Comparison of ENCODE assay signal across 25 cellular contexts in genomic region chr20:59318201-59318790, GRCh38. TPM values are rescaled to one million over a fixed set of nuclear protein-coding genes. Genes with fewer than 3 reads are reported as not detected.
A peak's percentile ranks its signal among the peaks of the same experiment; 100 is the strongest.
DNase-seq lines count a peak whose midpoint lies in the region; ATAC-seq and FAIRE-seq lines count a peak whose summit lies in the region.
"Had no signal": no experiment of that assay in that cellular context is flagged by ENCODE, and none has a peak within 500 bp of the region (broad histone marks: within the 10 kb centered on the region; RNA-seq: fewer than 3 reads in every experiment).

No MANE protein-coding gene starts in this region.

- peaks cover 0 to 5% of the 10 kb centered on the region in 2 donors for H3K27me3 ChIP-seq in small intestine (ENCODE audit: control insufficient read depth in 2 of 2, insufficient read depth in 2 of 2, low read length in 2 of 2)

- H3K36me3 ChIP-seq in small intestine (ENCODE audit: control insufficient read depth in 2 of 2, insufficient read depth in 2 of 2, low read length in 2 of 2) = peaks cover 0 to 5% of the 10 kb centered on the region in 2 donors

- WGBS in small intestine, 3 donors = 88 to 94% (median 89%) methylated on average over 20 of the region's 20 CpGs

- no peak for ATAC-seq in HG03442 (IDR thresholded peaks at IDR 0.05; ENCODE audit: unreplicated experiment)
- ATAC-seq: K562, Panc1 had no signal

- no peak overlapping the region for H3K4me3 ChIP-seq in small intestine (ENCODE audit: low read depth in 1 of 2, low read length in 2 of 2)
- H3K4me3 ChIP-seq: K562 had no signal

- peaks cover 3 to 19% of the 10 kb centered on the region in 2 donors for H3K4me1 ChIP-seq in small intestine (ENCODE audit: control insufficient read depth in 2 of 2, insufficient read depth in 1 of 2, low read depth in 1 of 2, low read length in 1 of 2)

- peak overlapping the region; percentile 50 to 51 for H3K27ac ChIP-seq in small intestine (ENCODE audit: low read depth in 1 of 2, low read length in 1 of 2)
- H3K27ac ChIP-seq: HL-60 had no signal

- DNase-seq in ELF-1 (ENCODE audit: low read depth, low spot score) (peak; percentile 55), HTR-8/SVneo (ENCODE audit: insufficient read length, low spot score) (no peak), left kidney (ENCODE audit: low read depth, low spot score) (peak; percentile 38), small intestine (no peak), HPDE6-E6E7 (ENCODE audit: extremely low spot score) (no peak), NCI-H146 treated with DMSO at 0.1 percent for 48 hours (lab: John Stamatoyannopoulos, UW; ENCODE audit: unreplicated experiment) (no peak)
- DNase-seq: C1 segment of cervical spinal cord; CD4-positive, alpha-beta memory T cell; COR-L47; DMS53; MV-4-11; NCI-H1105; NCI-H1436 treated with DMSO at 0.1 percent for 48 hours; NCI-H1930; NCI-H446; NCI-H524 treated with DMSO at 0.1 percent for 48 hours; SHP77 treated with DMSO at 0.1 percent for 48 hours; SW 1271 had no signal

- H3K9me3 ChIP-seq in small intestine (ENCODE audit: control insufficient read depth, low read depth) = no peaks in the 10 kb centered on the region

- FAIRE-seq in HTR-8/SVneo (lab: Jason Lieb, UNC) (peak; percentile 36), small intestine (lab: Jason Lieb, UNC) (no peak)
- FAIRE-seq: GM12892, GM19239, H54, K562 had no signal

RNA-seq across cellular contexts. Expression of gene EDN3, which starts 17.9 kb away (rescaled TPM):
- 10 to 100 TPM; 10.8 to 58.4 (median 54.3) TPM for polyA plus RNA-seq in small intestine
- polyA plus RNA-seq: K562 had no signal

Comparison
In these comparisons a context has a peak if more than half of its experiments do, and no peak if none do; other contexts are left out.
1. DNase-seq: peak in ELF-1 (single experiment) and left kidney (single experiment); none in HTR-8/SVneo (single experiment), small intestine (single experiment), HPDE6-E6E7 (single experiment) and NCI-H146 treated with DMSO at 0.1 percent for 48 hours (single experiment).